ENCODE assay signal across 27 cellular contexts in the genomic region with DNA sequence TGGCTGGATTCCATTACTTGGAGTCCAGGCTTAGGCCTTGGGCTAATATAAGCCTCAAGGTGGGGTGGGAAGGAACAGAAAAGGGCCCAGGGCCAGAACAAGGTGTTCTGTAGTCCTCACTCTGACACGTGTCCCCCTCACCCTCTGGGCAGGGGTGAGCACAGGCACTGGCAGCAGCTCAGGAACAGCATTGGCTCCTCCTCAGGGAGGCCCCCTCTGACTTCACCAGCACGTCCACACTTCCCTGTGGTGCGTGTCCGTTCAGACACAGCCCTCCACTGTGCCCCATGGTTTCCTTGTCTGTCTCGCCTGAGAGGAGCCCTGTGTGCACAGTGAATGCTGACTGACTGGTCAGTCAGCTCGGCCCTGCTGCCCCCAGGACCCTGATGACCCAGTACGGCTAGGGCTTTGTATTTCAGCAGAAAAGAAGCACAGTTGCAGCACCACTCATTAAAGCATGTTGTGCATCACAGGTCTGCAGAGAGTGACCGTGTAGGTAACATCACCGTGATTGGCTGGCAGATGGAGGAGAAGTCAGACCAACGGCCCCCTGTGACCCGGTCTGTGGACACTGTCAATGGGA.
"Had no signal": no experiment of that assay in that cellular context is flagged by ENCODE, and none has a peak within 500 bp of the region (broad histone marks: within the 10 kb centered on the region; RNA-seq: fewer than 3 reads in every experiment).

No MANE protein-coding gene starts in this region.

- H3K4me1 Mint-ChIP-seq: naive B cell had no signal

- H3K27ac Mint-ChIP-seq: activated CD4-positive, alpha-beta T cell treated with anti-CD3 and anti-CD28 coated beads, Interleukin-2, amount 10 ng/mL, durations not matched to agents 7 days and 5 days; mesothelial cell of epicardium; progenitor cell of endocrine pancreas; stimulated activated naive CD8-positive, alpha-beta T cell treated with anti-CD3 and anti-CD28 coated beads, Interleukin-15, Interleukin-2, amounts not matched to agents 100 ng/mL and 50 ng/mL, for 24 hours had no signal

- H3K9me3 ChIP-seq: neutrophil, ovary, right lobe of liver, thyroid gland, upper lobe of right lung had no signal

- ATAC-seq: activated CD8-positive, alpha-beta memory T cell treated with anti-CD3 and anti-CD28 coated beads, Interleukin-2, amount 10 ng/mL, durations not matched to agents 7 days and 5 days; activated CD8-positive, alpha-beta T cell treated with anti-CD3 and anti-CD28 coated beads, Interleukin-2, amount 10 ng/mL, durations not matched to agents 7 days and 5 days; upper lobe of right lung had no signal

- H3K27ac ChIP-seq: ovary, SK-N-MC, thyroid gland, upper lobe of right lung, VCaP had no signal

- H3K4me1 ChIP-seq: right lobe of liver, upper lobe of right lung had no signal

- H3K4me3 ChIP-seq: ovary, right lobe of liver, SK-N-MC, thyroid gland, upper lobe of right lung had no signal

- H3K36me3 ChIP-seq: ovary had no signal

- H3K27me3 Mint-ChIP-seq: activated CD4-positive, alpha-beta T cell treated with anti-CD3 and anti-CD28 coated beads, Interleukin-2, amount 10 ng/mL, durations not matched to agents 7 days and 5 days; activated CD8-positive, alpha-beta memory T cell treated with anti-CD3 and anti-CD28 coated beads, Interleukin-2, amount 10 ng/mL, durations not matched to agents 7 days and 5 days; naive B cell; progenitor cell of endocrine pancreas; stimulated activated naive CD8-positive, alpha-beta T cell treated with anti-CD3 and anti-CD28 coated beads, Interleukin-15, Interleukin-2, amounts not matched to agents 100 ng/mL and 50 ng/mL, for 24 hours had no signal

- H3K4me3 Mint-ChIP-seq: activated CD4-positive, alpha-beta T cell treated with anti-CD3 and anti-CD28 coated beads, Interleukin-2, amount 10 ng/mL, durations not matched to agents 7 days and 5 days; activated CD8-positive, alpha-beta memory T cell treated with anti-CD3 and anti-CD28 coated beads, Interleukin-2, amount 10 ng/mL, durations not matched to agents 7 days and 5 days; activated CD8-positive, alpha-beta T cell treated with anti-CD3 and anti-CD28 coated beads, Interleukin-2, amount 10 ng/mL, durations not matched to agents 7 days and 5 days; activated naive CD4-positive, alpha-beta T cell treated with anti-CD3 and anti-CD28 coated beads for 36 hours; immature natural killer cell; mesothelial cell of epicardium; naive B cell; stimulated activated naive CD8-positive, alpha-beta T cell treated with anti-CD3 and anti-CD28 coated beads, Interleukin-15, Interleukin-2, amounts not matched to agents 100 ng/mL and 50 ng/mL, for 24 hours had no signal

- DNase-seq: activated CD4-positive, alpha-beta T cell treated with anti-CD3 and anti-CD28 coated beads, Interleukin-2, amount 10 ng/mL, durations not matched to agents 7 days and 5 days; activated CD8-positive, alpha-beta memory T cell treated with anti-CD3 and anti-CD28 coated beads, Interleukin-2, amount 10 ng/mL, durations not matched to agents 7 days and 5 days; activated CD8-positive, alpha-beta T cell treated with anti-CD3 and anti-CD28 coated beads, Interleukin-2, amount 10 ng/mL, durations not matched to agents 7 days and 5 days; activated effector memory CD4-positive, alpha-beta T cell treated with anti-CD3 and anti-CD28 coated beads, Interleukin-2, amount 50 U/mL, for 16 hours; activated naive CD4-positive, alpha-beta T cell treated with anti-CD3 and anti-CD28 coated beads for 36 hours; amniotic stem cell; effector memory CD4-positive, alpha-beta T cell; foreskin fibroblast; hypothalamus; immature natural killer cell; naive B cell; ovary; right lobe of liver; stimulated activated CD4-positive, alpha-beta T cell treated with anti-CD3 and anti-CD28 coated beads, Interleukin-12 subunit alpha, Interleukin-12 subunit beta, amount 100 ng/mL, for 4 hours; stimulated activated CD4-positive, alpha-beta T cell treated with anti-CD3 and anti-CD28 coated beads, Interleukin-4, amount 100 ng/mL, for 1 hour; T-helper 9 cell; thyroid gland; upper lobe of right lung had no signal

- FAIRE-seq: colon, endothelial cell of umbilical vein, TTC549 had no signal

- H3K27me3 ChIP-seq: neutrophil, ovary, right lobe of liver, thyroid gland, upper lobe of right lung had no signal

- H3K9me3 Mint-ChIP-seq: activated CD4-positive, alpha-beta T cell treated with anti-CD3 and anti-CD28 coated beads, Interleukin-2, amount 10 ng/mL, durations not matched to agents 7 days and 5 days; activated naive CD4-positive, alpha-beta T cell treated with anti-CD3 and anti-CD28 coated beads for 36 hours; immature natural killer cell; mesothelial cell of epicardium; naive B cell; stimulated activated naive CD8-positive, alpha-beta T cell treated with anti-CD3 and anti-CD28 coated beads, Interleukin-15, Interleukin-2, amounts not matched to agents 100 ng/mL and 50 ng/mL, for 24 hours had no signal
